Comparison of ENCODE assay signal across 15 cellular contexts in genomic region chr15:38406451-38406850, GRCh38.
"Had no signal": no experiment of that assay in that cellular context is flagged by ENCODE, and none has a peak within 500 bp of the region (broad histone marks: within the 10 kb centered on the region; RNA-seq: fewer than 3 reads in every experiment).

No MANE protein-coding gene starts in this region.

- DNase-seq: activated B cell treated with CpG ODN at 0.5 μM for 24 hours; activated CD4-positive, alpha-beta T cell treated with anti-CD3 and anti-CD28 coated beads, Interleukin-2, amount 50 U/mL, for 48 hours; activated CD8-positive, alpha-beta memory T cell treated with anti-CD3 and anti-CD28 coated beads, Interleukin-2, amount 50 U/mL, for 4 hours; amygdala; immature natural killer cell; left cardiac atrium; mammary epithelial cell; occipital lobe; psoas muscle; stimulated activated CD4-positive, alpha-beta T cell treated with anti-CD3 and anti-CD28 coated beads, Interleukin-2, amount 100 ng/mL, for 24 hours; stimulated activated naive CD4-positive, alpha-beta T cell; trophoblast cell had no signal

- H3K27ac ChIP-seq: dorsolateral prefrontal cortex, psoas muscle had no signal

- H3K4me3 ChIP-seq: dorsolateral prefrontal cortex, psoas muscle had no signal

- ATAC-seq: left cardiac atrium; natural killer cell treated with Interleukin-12 subunit alpha and Interleukin-12 subunit beta and Interleukin-15 and Interleukin-18, amount 100 ng/mL, for 72 hours; psoas muscle; sciatic nerve had no signal

- H3K9me3 ChIP-seq: psoas muscle had no signal

- H3K27me3 ChIP-seq: dorsolateral prefrontal cortex had no signal

- H3K4me1 ChIP-seq: psoas muscle had no signal
